ENCODE assay signal across 2 cellular contexts in genomic region chr2:128552806-128553551, GRCh38.
TF ChIP-seq lines count a peak whose summit lies in the region.

No MANE protein-coding gene starts in this region.

TF ChIP-seq in HepG2, 621 proteins besides CTCF, POLR2A, EP300 and RAD21:
- no peak for TF ChIP-seq CSRNP2 (CRISPR knock-in tag; conservative IDR thresholded peaks at IDR 0.05; ENCODE audit: low read depth)
- TF ChIP-seq ETV6 (CRISPR knock-in tag; conservative IDR thresholded peaks at IDR 0.05), result no peak
- TF ChIP-seq NFIB (CRISPR knock-in tag; IDR thresholded peaks at IDR 0.05; ENCODE audit: borderline replicate concordance), result no peak
- TF ChIP-seq, protein P1, sequence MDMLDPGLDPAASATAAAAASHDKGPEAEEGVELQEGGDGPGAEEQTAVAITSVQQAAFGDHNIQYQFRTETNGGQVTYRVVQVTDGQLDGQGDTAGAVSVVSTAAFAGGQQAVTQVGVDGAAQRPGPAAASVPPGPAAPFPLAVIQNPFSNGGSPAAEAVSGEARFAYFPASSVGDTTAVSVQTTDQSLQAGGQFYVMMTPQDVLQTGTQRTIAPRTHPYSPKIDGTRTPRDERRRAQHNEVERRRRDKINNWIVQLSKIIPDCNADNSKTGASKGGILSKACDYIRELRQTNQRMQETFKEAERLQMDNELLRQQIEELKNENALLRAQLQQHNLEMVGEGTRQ (IDR thresholded peaks at IDR 0.05; ENCODE audit: low read depth, low read length), result no peak
- TF ChIP-seq, protein P1 (CRISPR knock-in tag; IDR thresholded peaks at IDR 0.05; ENCODE audit: borderline replicate concordance), result no peak
- no peak for TF ChIP-seq KLF12 (CRISPR knock-in tag; IDR thresholded peaks at IDR 0.05; ENCODE audit: borderline replicate concordance)
- TF ChIP-seq, protein P2, sequence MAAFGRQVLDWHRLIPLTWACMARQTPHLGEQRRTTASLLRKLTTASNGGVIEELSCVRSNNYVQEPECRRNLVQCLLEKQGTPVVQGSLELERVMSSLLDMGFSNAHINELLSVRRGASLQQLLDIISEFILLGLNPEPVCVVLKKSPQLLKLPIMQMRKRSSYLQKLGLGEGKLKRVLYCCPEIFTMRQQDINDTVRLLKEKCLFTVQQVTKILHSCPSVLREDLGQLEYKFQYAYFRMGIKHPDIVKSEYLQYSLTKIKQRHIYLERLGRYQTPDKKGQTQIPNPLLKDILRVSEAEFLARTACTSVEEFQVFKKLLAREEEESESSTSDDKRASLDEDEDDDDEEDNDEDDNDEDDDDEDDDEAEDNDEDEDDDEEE (CRISPR knock-in tag; IDR thresholded peaks at IDR 0.05), result no peak
- TF ChIP-seq TCF7L2 (IDR thresholded peaks at IDR 0.05; ENCODE audit: low read depth, low read length), result no peak
- no peak for TF ChIP-seq BCLAF1 (IDR thresholded peaks at IDR 0.05)
- TF ChIP-seq FOXC1 (CRISPR knock-in tag; IDR thresholded peaks at IDR 0.05; ENCODE audit: borderline replicate concordance), result no peak
- no peak for TF ChIP-seq RFX1 (IDR thresholded peaks at IDR 0.05)
- TF ChIP-seq ZNF619 (CRISPR knock-in tag; IDR thresholded peaks at IDR 0.05), result no peak
- TF ChIP-seq ZBTB38 (CRISPR knock-in tag; IDR thresholded peaks at IDR 0.05), result no peak
- TF ChIP-seq BCL6 (CRISPR knock-in tag; IDR thresholded peaks at IDR 0.05), result no peak
- TF ChIP-seq ZNF570 (CRISPR knock-in tag; IDR thresholded peaks at IDR 0.05; ENCODE audit: borderline replicate concordance), result no peak
- no peak for TF ChIP-seq HIC2 (CRISPR knock-in tag; IDR thresholded peaks at IDR 0.05; ENCODE audit: low read depth)

TF ChIP-seq in H1, 55 proteins besides CTCF, POLR2A, EP300 and RAD21:
- TF ChIP-seq CBX8 (IDR thresholded peaks at IDR 0.05; ENCODE audit: borderline replicate concordance, low read depth, low read length) (no peak), NRF1 (IDR thresholded peaks at IDR 0.05; ENCODE audit: low read depth, low read length) (no peak), FOSL1 (IDR thresholded peaks at IDR 0.05; ENCODE audit: insufficient read depth, low read depth, low read length) (no peak), JUND (IDR thresholded peaks at IDR 0.05; ENCODE audit: low read length) (no peak), TAF7 (optimal IDR thresholded peaks at IDR 0.05; ENCODE audit: borderline replicate concordance, low read depth, low read length) (no peak)
- TF ChIP-seq, protein P3, sequence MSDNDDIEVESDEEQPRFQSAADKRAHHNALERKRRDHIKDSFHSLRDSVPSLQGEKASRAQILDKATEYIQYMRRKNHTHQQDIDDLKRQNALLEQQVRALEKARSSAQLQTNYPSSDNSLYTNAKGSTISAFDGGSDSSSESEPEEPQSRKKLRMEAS (IDR thresholded peaks at IDR 0.05), result no peak
